Comparison of ENCODE assay signal across 31 cellular contexts in genomic region chr16:86903068-86903467, GRCh38.
"Had no signal": no experiment of that assay in that cellular context is flagged by ENCODE, and none has a peak within 500 bp of the region (broad histone marks: within the 10 kb centered on the region; RNA-seq: fewer than 3 reads in every experiment).

No MANE protein-coding gene starts in this region.

- DNase-seq: activated B cell treated with CpG ODN at 0.5 μM for 24 hours; activated CD4-positive, alpha-beta memory T cell treated with anti-CD3 and anti-CD28 coated beads for 36 hours; activated CD4-positive, alpha-beta T cell treated with anti-CD3 and anti-CD28 coated beads for 4 hours; activated CD4-positive, alpha-beta T cell treated with anti-CD3 and anti-CD28 coated beads, Interleukin-2, amount 10 ng/mL, durations not matched to agents 24 days and 14 days; activated CD4-positive, alpha-beta T cell treated with anti-CD3 and anti-CD28 coated beads, Interleukin-2, amount 50 U/mL, for 1 hour; activated CD4-positive, alpha-beta T cell treated with anti-CD3 and anti-CD28 coated beads, Interleukin-2, amount 50 U/mL, for 4 hours; activated CD4-positive, CD25-positive, alpha-beta regulatory T cell treated with anti-CD3 and anti-CD28 coated beads, Interleukin-2, amount 50 U/mL, for 72 hours; activated CD8-positive, alpha-beta memory T cell treated with anti-CD3 and anti-CD28 coated beads, Interleukin-2, amount 50 U/mL, for 4 hours; activated CD8-positive, alpha-beta T cell treated with anti-CD3 and anti-CD28 coated beads for 36 hours; activated gamma-delta T cell treated with Interleukin-2 at 50 U/mL for 16 hours; activated naive CD4-positive, alpha-beta T cell; activated naive CD4-positive, alpha-beta T cell treated with anti-CD3 and anti-CD28 coated beads for 36 hours; activated naive CD4-positive, alpha-beta T cell treated with anti-CD3 and anti-CD28 coated beads, Interleukin-2, amount 50 U/mL, for 16 hours; activated naive CD8-positive, alpha-beta T cell treated with anti-CD3 and anti-CD28 coated beads, Interleukin-2, amount 10 ng/mL, durations not matched to agents 7 days and 5 days; activated naive CD8-positive, alpha-beta T cell treated with anti-CD3 and anti-CD28 coated beads, Interleukin-2, amount 50 U/mL, for 24 hours; activated T-cell treated with anti-CD3 and anti-CD28 coated beads for 4 hours; activated T-cell treated with anti-CD3 and anti-CD28 coated beads, Interleukin-2, amount 50 U/mL, for 1 hour; activated T-cell treated with anti-CD3 and anti-CD28 coated beads, Interleukin-2, amount 50 U/mL, for 4 hours; activated T-cell treated with anti-CD3 and anti-CD28 coated beads, Interleukin-2, amount 50 U/mL, for 72 hours; amygdala; anterior cingulate cortex; central memory CD4-positive, alpha-beta T cell; T-cell; T-helper 17 cell had no signal

- H3K4me1 ChIP-seq: ascending aorta had no signal

- FAIRE-seq: TTC549 had no signal

- H3K36me3 Mint-ChIP-seq: activated CD4-positive, alpha-beta memory T cell treated with anti-CD3 and anti-CD28 coated beads for 36 hours; activated naive CD8-positive, alpha-beta T cell; activated naive CD8-positive, alpha-beta T cell treated with anti-CD3 and anti-CD28 coated beads, Interleukin-2, amount 10 ng/mL, durations not matched to agents 7 days and 5 days; brain; T-cell had no signal

- H3K27ac Mint-ChIP-seq: activated B cell treated with CpG ODN at 0.5 μM for 24 hours; activated CD4-positive, alpha-beta memory T cell treated with anti-CD3 and anti-CD28 coated beads for 36 hours; activated CD4-positive, alpha-beta T cell treated with anti-CD3 and anti-CD28 coated beads, Interleukin-2, amount 10 ng/mL, durations not matched to agents 24 days and 14 days; activated CD8-positive, alpha-beta T cell treated with anti-CD3 and anti-CD28 coated beads for 36 hours; activated naive CD4-positive, alpha-beta T cell treated with anti-CD3 and anti-CD28 coated beads for 36 hours; activated naive CD8-positive, alpha-beta T cell; activated naive CD8-positive, alpha-beta T cell treated with anti-CD3 and anti-CD28 coated beads, Interleukin-2, amount 10 ng/mL, durations not matched to agents 7 days and 5 days; activated naive CD8-positive, alpha-beta T cell treated with anti-CD3 and anti-CD28 coated beads, Interleukin-2, amount 50 U/mL, for 24 hours; activated T-cell treated with anti-CD3 and anti-CD28 coated beads, Interleukin-2, amount 50 U/mL, for 72 hours; activated T-helper 1 cell treated with anti-CD3 and anti-CD28 coated beads, Interleukin-12 subunit alpha, Interleukin-12 subunit beta, Interleukin-2, Interleukin-4 antibody, amounts not matched to agents 30 ng/mL and 10 ng/mL and 1 ng/mL, durations not matched to agents 14 hours and 24 hours and 36 hours; activated T-helper 17 cell treated with anti-CD3 and anti-CD28 coated beads, Interleukin-2, amount 50 U/mL, for 72 hours; brain; T-cell; T-helper 17 cell had no signal

- H3K9me3 ChIP-seq: ascending aorta had no signal

- H3K36me3 ChIP-seq: ascending aorta had no signal

- H3K4me3 ChIP-seq: ascending aorta had no signal

- H3K9me3 Mint-ChIP-seq: activated B cell treated with CpG ODN at 0.5 μM for 24 hours; activated CD4-positive, alpha-beta memory T cell treated with anti-CD3 and anti-CD28 coated beads for 36 hours; activated CD4-positive, alpha-beta T cell treated with anti-CD3 and anti-CD28 coated beads, Interleukin-2, amount 10 ng/mL, durations not matched to agents 24 days and 14 days; activated CD8-positive, alpha-beta T cell treated with anti-CD3 and anti-CD28 coated beads for 36 hours; activated naive CD4-positive, alpha-beta T cell treated with anti-CD3 and anti-CD28 coated beads for 36 hours; activated naive CD8-positive, alpha-beta T cell treated with anti-CD3 and anti-CD28 coated beads, Interleukin-2, amount 10 ng/mL, durations not matched to agents 7 days and 5 days; activated naive CD8-positive, alpha-beta T cell treated with anti-CD3 and anti-CD28 coated beads, Interleukin-2, amount 50 U/mL, for 24 hours; activated T-cell treated with anti-CD3 and anti-CD28 coated beads, Interleukin-2, amount 50 U/mL, for 4 hours; activated T-cell treated with anti-CD3 and anti-CD28 coated beads, Interleukin-2, amount 50 U/mL, for 72 hours; activated T-helper 1 cell treated with anti-CD3 and anti-CD28 coated beads, Interleukin-12 subunit alpha, Interleukin-12 subunit beta, Interleukin-2, Interleukin-4 antibody, amounts not matched to agents 30 ng/mL and 10 ng/mL and 1 ng/mL, durations not matched to agents 14 hours and 24 hours and 36 hours had no signal

- ATAC-seq: activated CD8-positive, alpha-beta T cell treated with anti-CD3 and anti-CD28 coated beads for 36 hours; activated naive CD8-positive, alpha-beta T cell treated with anti-CD3 and anti-CD28 coated beads, Interleukin-2, amount 50 U/mL, for 24 hours; activated T-cell treated with anti-CD3 and anti-CD28 coated beads, Interleukin-2, amount 50 U/mL, for 4 hours; activated T-cell treated with anti-CD3 and anti-CD28 coated beads, Interleukin-2, amount 50 U/mL, for 72 hours; activated T-helper 17 cell treated with anti-CD3 and anti-CD28 coated beads, Interleukin-2, amount 50 U/mL, for 72 hours; T-cell; T-helper 17 cell had no signal

- H3K27me3 ChIP-seq: ascending aorta had no signal

- H3K27ac ChIP-seq: ascending aorta, VCaP had no signal
